Comparison of ENCODE assay signal across 12 cellular contexts in genomic region chr1:30760596-30761311, GRCh38. TPM values are rescaled to one million over a fixed set of nuclear protein-coding genes. Genes with fewer than 3 reads are reported as not detected.
DNase-seq lines count a peak whose midpoint lies in the region; ATAC-seq, FAIRE-seq and TF ChIP-seq lines count a peak whose summit lies in the region.
"Had no signal": no experiment of that assay in that cellular context is flagged by ENCODE, and none has a peak within 500 bp of the region (broad histone marks: within the 10 kb centered on the region; RNA-seq: fewer than 3 reads in every experiment).

No MANE protein-coding gene starts in this region.

- H3K36me3 ChIP-seq in K562 (ENCODE audit: control insufficient read depth, insufficient read depth, low read length) = no peaks in the 10 kb centered on the region

- peak overlapping the region; percentile 62 for H3K4me2 ChIP-seq in K562 (ENCODE audit: insufficient read depth, low read length)

- BruUV-seq in K562 (replicated peaks; lab: Mats Ljungman, UMichigan) = no TSS peak

- no peak for DNase-seq in GM12864 (ENCODE audit: low read depth)
- peak; percentile 69 for DNase-seq in MV-4-11 (lab: John Stamatoyannopoulos, UW)
- no peak for DNase-seq in K562 (ENCODE audit: extremely low read depth in 1 of 4, low spot score in 3 of 4)
- DNase-seq in neural crest cell (ENCODE audit: low read depth, low spot score) = no peak
- DNase-seq in RWPE1 (ENCODE audit: low spot score) = no peak
- no peak for DNase-seq in NCI-H524 treated with DMSO at 0.1 percent for 48 hours (lab: John Stamatoyannopoulos, UW)
- DNase-seq in amniotic stem cell (lab: John Stamatoyannopoulos, UW) = no peak
- DNase-seq: activated CD4-positive, alpha-beta T cell treated with anti-CD3 and anti-CD28 coated beads for 48 hours; NCI-H1930 had no signal

- peaks cover 82 to 95% of the 10 kb centered on the region in 2 experiments for H3K4me1 ChIP-seq in K562 (replicated peaks in 1 of 2; ENCODE audit: control insufficient read depth in 2 of 2, insufficient read depth in 2 of 2, low read length in 2 of 2)
- H3K4me1 ChIP-seq: parathyroid adenoma had no signal

- peak overlapping the region; percentile 44 for H3K4me3 Mint-ChIP-seq in neural crest cell

- TF ChIP-seq POLR2A in K562 (conservative IDR thresholded peaks at IDR 0.05) = no peak

- peak overlapping the region; percentile 48 for H3K27ac Mint-ChIP-seq in neural crest cell (ENCODE audit: unreplicated experiment)

- CTCF ChIA-PET in K562 (lab: Yijun Ruan, JAX; ENCODE audit: low intra/inter-chr PET ratio) (interaction anchor here (0.7 kb wide), 1 partner anchor 887 kb away, joined by 3 read pairs; no protein-coding TSS in a partner anchor), RWPE1 (lab: Yijun Ruan, JAX) (interaction anchor here (0.5 to 1.0 kb wide), 3 partner anchors 17 to 583 kb away, joined by 4 to 5 read pairs (median 4); no protein-coding TSS in a partner anchor)

- no peak for TF ChIP-seq EP300 in K562 (IDR thresholded peaks at IDR 0.05; ENCODE audit: low read length)

- TF ChIP-seq RAD21 in K562 (CRISPR knock-in tag; conservative IDR thresholded peaks at IDR 0.05 in 1 of 2, IDR thresholded peaks at IDR 0.05 in 1 of 2) = 0 out of 4 replicates have a peak, but pooled peaks of 1 of the 2 experiments have one; percentile 8

- H3K27me3 ChIP-seq in K562 (ENCODE audit: control insufficient read depth in 2 of 2, insufficient read depth in 2 of 2, low read length in 2 of 2) = no peaks in the 10 kb centered on the region; a peak in 1 of 5 replicates

- POLR2A ChIA-PET in K562 (lab: Yijun Ruan, JAX) = interaction anchor here (0.7 to 4.1 kb wide), 9 partner anchors 9 to 395 kb away, joined by 3 to 23 read pairs (median 5); no protein-coding TSS in a partner anchor
- POLR2A ChIA-PET in RWPE1 (lab: Yijun Ruan, JAX; ENCODE audit: low non-redundant PET) = no interaction called here

- no peak for FAIRE-seq in K562 (lab: Jason Lieb, UNC)

- H3K9me3 ChIP-seq in K562 (replicated peaks; ENCODE audit: control insufficient read depth, insufficient read depth, low read depth, low read length) = no peaks in the 10 kb centered on the region

- H2AFZ ChIP-seq in K562 (ENCODE audit: low read depth, low read length) = peak overlapping the region; percentile 92
- H2AFZ ChIP-seq: parathyroid adenoma had no signal

- no peaks in the 10 kb centered on the region for H3K36me3 Mint-ChIP-seq in neural crest cell (ENCODE audit: low read depth)

- H3K9ac ChIP-seq in K562 (ENCODE audit: insufficient read depth in 1 of 2, low read depth in 2 of 2, low read length in 2 of 2) = peak overlapping the region; percentile 63 to 86
- H3K9ac ChIP-seq: parathyroid adenoma had no signal

- in situ Hi-C loops in K562 (cut with MboI) = no loop called here

- peaks cover 12% of the 10 kb centered on the region; the same call in 2 of the 3 replicates for H3K79me2 ChIP-seq in K562 (ENCODE audit: control insufficient read depth, insufficient read depth, low read length)
- H3K79me2 ChIP-seq: parathyroid adenoma had no signal

- H3K9me3 Mint-ChIP-seq in neural crest cell = no peaks in the 10 kb centered on the region

- H4K20me1 ChIP-seq in K562 (replicated peaks; ENCODE audit: control insufficient read depth, insufficient read depth, low read length) = no peaks in the 10 kb centered on the region

- WGBS in K562 (ENCODE audit: insufficient coverage, low coverage, missing lambda C conversion rate) = 60% methylated on average over 18 of the region's 18 CpGs

- TF ChIP-seq CTCF in GM12864 (IDR thresholded peaks at IDR 0.05; ENCODE audit: low read depth, low read length, missing control alignments) = no peak
- no peak for TF ChIP-seq CTCF in K562 (IDR thresholded peaks at IDR 0.05 in 2 of 3, conservative IDR thresholded peaks at IDR 0.05 in 1 of 3; ENCODE audit: insufficient read depth in 2 of 3, low read depth in 1 of 3, low read length in 3 of 3)
- no peak for TF ChIP-seq CTCF in neural crest cell (conservative IDR thresholded peaks at IDR 0.05)
- no peak for TF ChIP-seq CTCF in RWPE1 (conservative IDR thresholded peaks at IDR 0.05; ENCODE audit: low read depth)

- H3K4me3 ChIP-seq in GM12864 (ENCODE audit: low read depth, low read length) = peak overlapping the region; percentile 27
- no peak overlapping the region for H3K4me3 ChIP-seq in K562

- peaks cover 63% of the 10 kb centered on the region for H3K4me1 Mint-ChIP-seq in neural crest cell

- no peaks in the 10 kb centered on the region for H3K27me3 Mint-ChIP-seq in neural crest cell (ENCODE audit: low read depth)

- intact Hi-C loops in K562 (cut with micrococcal nuclease) = loop anchor here (2.0 kb wide), 1 partner anchor 18 kb away; no protein-coding TSS in a partner anchor

- ATAC-seq in K562 (no peak), HG02610 (IDR thresholded peaks at IDR 0.05; ENCODE audit: unreplicated experiment) (no peak)
- ATAC-seq: HCT116 had no signal

- H3K27ac ChIP-seq in K562 (ENCODE audit: extremely low read depth, low read depth, low read length) = peak overlapping the region; percentile 78
- H3K27ac ChIP-seq in RWPE1 = no peak overlapping the region
- H3K27ac ChIP-seq: parathyroid adenoma had no signal

- H3K9me1 ChIP-seq in K562 (ENCODE audit: control insufficient read depth, insufficient read depth, low read length) = no peaks in the 10 kb centered on the region

TF ChIP-seq in K562, 482 proteins besides CTCF, POLR2A, EP300 and RAD21 (continues in another document):
- no peak for TF ChIP-seq SNRNP70 (optimal IDR thresholded peaks at IDR 0.05; ENCODE audit: low read depth, low read length)
- 0 out of 2 replicates have a peak, but pooled peaks have one; percentile 32 for TF ChIP-seq TSHZ1 (CRISPR knock-in tag; IDR thresholded peaks at IDR 0.05)
- TF ChIP-seq ZKSCAN8 (CRISPR knock-in tag; IDR thresholded peaks at IDR 0.05) = peak; percentile 79; the same call in 1 of the 2 replicates

RNA-seq across cellular contexts. Expression of gene LAPTM5, which starts 3.2 kb away (rescaled TPM):
- 11.2 and 16.2 TPM in 2 replicates for total RNA-seq in K562 (2011; cell fraction: chromatin; rRNA removed; ENCODE audit: low replicate concordance)
- 19.8 and 22.9 TPM in 2 replicates for total RNA-seq in K562 (2011; cell fraction: nucleolus; rRNA removed)
- 20.3 and 27.1 TPM in 2 replicates for total RNA-seq in K562 (2011; cell fraction: nucleoplasm; rRNA removed)
- total RNA-seq in K562 (2014; rRNA removed) (10.7 and 12.3 TPM in 2 replicates), K562 (2014; rRNA removed; fragmentation: Illumina TruSeq; extraction: Trizol) (11.7 and 13.2 TPM in 2 replicates), K562 (2015; rRNA removed; fragmentation: Illumina TruSeq; extraction: Trizol) (44.3 and 44.7 TPM in 2 replicates), K562 (2021) (30.3 and 33.8 TPM in 2 replicates), neural crest cell (1.0 and 1.5 TPM in 2 replicates)
- polyA plus RNA-seq in K562 (2011; rRNA removed) (42.5 and 418 TPM in 2 replicates), K562 (2014; fragmentation: Illumina TruSeq; extraction: Trizol) (44.5 and 47.3 TPM in 2 replicates), K562 (2014; fragmentation: Nextera tagmentation; extraction: Ambion mirVana) (1 to 10 TPM; 2.4 to 4.8 TPM), K562 (2014; rRNA removed) (20.3 and 22.2 TPM in 2 replicates)
- polyA plus RNA-seq in K562 (2011; cell fraction: cytosol; rRNA removed) = 103 and 599 TPM in 2 replicates
- polyA plus RNA-seq in K562 (2011; cell fraction: nucleus; rRNA removed) = 41.2 and 275 TPM in 2 replicates
- polyA plus RNA-seq in K562 (2012) = 63.5 and 133 TPM in 2 replicates
- 72.1 and 524 TPM in 2 replicates for polyA minus RNA-seq in K562 (2011; rRNA and poly(A)+ RNA removed)
- polyA minus RNA-seq in K562 (2011; cell fraction: cytosol; rRNA and poly(A)+ RNA removed) = 41.0 and 310 TPM in 2 replicates
- 7.7 and 80.9 TPM in 2 replicates for polyA minus RNA-seq in K562 (2011; cell fraction: nucleus; rRNA and poly(A)+ RNA removed)

RNA-seq across cellular contexts. Expression of gene MATN1, which starts 37.4 kb away (rescaled TPM):
- 2.0 and 5.9 TPM in 2 replicates for total RNA-seq in K562 (2011; cell fraction: chromatin; rRNA removed; ENCODE audit: low replicate concordance)
- total RNA-seq in K562 (2011; cell fraction: nucleolus; rRNA removed) = 4.5 and 5.4 TPM in 2 replicates
- 2.7 and 4.0 TPM in 2 replicates for total RNA-seq in K562 (2011; cell fraction: nucleoplasm; rRNA removed)
- 1.8 and 1.9 TPM in 2 replicates for total RNA-seq in K562 (2014; rRNA removed)
- total RNA-seq in K562 (2014; rRNA removed; fragmentation: Illumina TruSeq; extraction: Trizol) = 0.45 and 0.51 TPM in 2 replicates
- total RNA-seq in K562 (2015; rRNA removed; fragmentation: Illumina TruSeq; extraction: Trizol) = 0.79 and 1.2 TPM in 2 replicates
- total RNA-seq in K562 (2021) = 1.8 and 2.3 TPM in 2 replicates
- 0.89 and 1.5 TPM in 2 replicates for polyA plus RNA-seq in K562 (2011; rRNA removed)
- 0.78 and 2.4 TPM in 2 replicates for polyA plus RNA-seq in K562 (2011; cell fraction: cytosol; rRNA removed)
- polyA plus RNA-seq in K562 (2011; cell fraction: nucleus; rRNA removed) = 3.5 and 9.8 TPM in 2 replicates
- polyA plus RNA-seq in K562 (2012) = 1.9 and 2.4 TPM in 2 replicates
- polyA plus RNA-seq in K562 (2014; fragmentation: Illumina TruSeq; extraction: Trizol) = 1.1 and 1.6 TPM in 2 replicates
- polyA plus RNA-seq in K562 (2014; fragmentation: Nextera tagmentation; extraction: Ambion mirVana) = under 1 TPM; 0.10 to 0.18 TPM
- polyA plus RNA-seq in K562 (2014; rRNA removed) = 1.6 and 3.6 TPM in 2 replicates
- 0.48 and 0.88 TPM in 2 replicates for polyA minus RNA-seq in K562 (2011; rRNA and poly(A)+ RNA removed)
- 1.4 and 1.6 TPM in 2 replicates for polyA minus RNA-seq in K562 (2011; cell fraction: cytosol; rRNA and poly(A)+ RNA removed)
- 1.4 and 3.4 TPM in 2 replicates for polyA minus RNA-seq in K562 (2011; cell fraction: nucleus; rRNA and poly(A)+ RNA removed)
- total RNA-seq in neural crest cell = 0.32 and 0.54 TPM in 2 replicates
